Comparison of ENCODE assay signal across 27 cellular contexts in genomic region chr9:76895186-76895585, GRCh38. TPM values are rescaled to one million over a fixed set of nuclear protein-coding genes. Genes with fewer than 3 reads are reported as not detected.
DNase-seq lines count a peak whose midpoint lies in the region; ATAC-seq, FAIRE-seq and TF ChIP-seq lines count a peak whose summit lies in the region.
"Had no signal": no experiment of that assay in that cellular context is flagged by ENCODE, and none has a peak within 500 bp of the region (broad histone marks: within the 10 kb centered on the region; RNA-seq: fewer than 3 reads in every experiment).

No MANE protein-coding gene starts in this region.

- POLR2A ChIA-PET in activated CD8-positive, alpha-beta T cell treated with anti-CD3 and anti-CD28 coated beads, Interleukin-2, amount 10 ng/mL, durations not matched to agents 7 days and 5 days (lab: Charles Lee) = no interaction called here

- no peak for TF ChIP-seq CTCF in suprapubic skin (IDR thresholded peaks at IDR 0.05)

- no peaks in the 10 kb centered on the region for H3K4me1 Mint-ChIP-seq in activated CD8-positive, alpha-beta T cell treated with anti-CD3 and anti-CD28 coated beads, Interleukin-2, amount 10 ng/mL, durations not matched to agents 7 days and 5 days (ENCODE audit: low read depth)
- H3K4me1 Mint-ChIP-seq: activated naive CD8-positive, alpha-beta T cell treated with anti-CD3 and anti-CD28 coated beads for 36 hours; activated T-helper 17 cell treated with anti-CD3 and anti-CD28 coated beads, Interleukin-2, amount 50 U/mL, for 72 hours; stimulated activated effector memory CD8-positive, alpha-beta T cell treated with anti-CD3 and anti-CD28 coated beads, Interleukin-12 subunit alpha, Interleukin-12 subunit beta, amount 100 ng/mL, for 72 hours had no signal

- H3K9me3 Mint-ChIP-seq in activated CD8-positive, alpha-beta T cell treated with anti-CD3 and anti-CD28 coated beads, Interleukin-2, amount 10 ng/mL, durations not matched to agents 7 days and 5 days (ENCODE audit: insufficient read depth) = no peaks in the 10 kb centered on the region
- H3K9me3 Mint-ChIP-seq: activated naive CD8-positive, alpha-beta T cell treated with anti-CD3 and anti-CD28 coated beads for 36 hours; activated T-helper 17 cell treated with anti-CD3 and anti-CD28 coated beads, Interleukin-2, amount 50 U/mL, for 72 hours; brain; effector memory CD8-positive, alpha-beta T cell; stimulated activated effector memory CD8-positive, alpha-beta T cell treated with anti-CD3 and anti-CD28 coated beads, Interleukin-12 subunit alpha, Interleukin-12 subunit beta, amount 100 ng/mL, for 72 hours; T-helper 2 cell treated with Interferon-gamma antibody and Interleukin-4, amounts not matched to agents 5 μg/mL and 100 μg/mL, for 36 hours had no signal

- DNase-seq in HCEC 1CT (peak; percentile 44), suprapubic skin (ENCODE audit: low spot score in 2 of 2) (no peak), frontal cortex (ENCODE audit: low spot score in 2 of 2) (no peak), globus pallidus (ENCODE audit: low spot score) (no peak), NCI-H510A treated with DMSO at 0.1 percent for 48 hours (lab: John Stamatoyannopoulos, UW) (no peak)
- DNase-seq in activated CD8-positive, alpha-beta T cell treated with anti-CD3 and anti-CD28 coated beads, Interleukin-2, amount 10 ng/mL, durations not matched to agents 7 days and 5 days = no peak
- DNase-seq: activated CD8-positive, alpha-beta memory T cell treated with anti-CD3 and anti-CD28 coated beads, Interleukin-2, amount 50 U/mL, for 4 hours; activated naive CD8-positive, alpha-beta T cell treated with anti-CD3 and anti-CD28 coated beads for 36 hours; effector memory CD8-positive, alpha-beta T cell; head of caudate nucleus; midbrain; MM.1S; NCI-H1436; NCI-H2171; NCI-H524 treated with DMSO at 0.1 percent for 48 hours; trophoblast cell; WERI-Rb-1 had no signal

- H3K9me3 ChIP-seq in suprapubic skin = no peaks in the 10 kb centered on the region
- H3K9me3 ChIP-seq: BLaER1 had no signal

- H3K27ac Mint-ChIP-seq in activated CD8-positive, alpha-beta T cell treated with anti-CD3 and anti-CD28 coated beads, Interleukin-2, amount 10 ng/mL, durations not matched to agents 7 days and 5 days = no peak overlapping the region
- H3K27ac Mint-ChIP-seq: activated naive CD8-positive, alpha-beta T cell treated with anti-CD3 and anti-CD28 coated beads for 36 hours; activated T-helper 17 cell treated with anti-CD3 and anti-CD28 coated beads, Interleukin-2, amount 50 U/mL, for 72 hours; effector memory CD8-positive, alpha-beta T cell; stimulated activated effector memory CD8-positive, alpha-beta T cell treated with anti-CD3 and anti-CD28 coated beads, Interleukin-12 subunit alpha, Interleukin-12 subunit beta, amount 100 ng/mL, for 72 hours; T-helper 2 cell treated with Interferon-gamma antibody and Interleukin-4, amounts not matched to agents 5 μg/mL and 100 μg/mL, for 36 hours had no signal

- TF ChIP-seq EP300 in suprapubic skin (IDR thresholded peaks at IDR 0.05) = peak; percentile 83

- no peak for FAIRE-seq in frontal cortex (lab: Jason Lieb, UNC)
- FAIRE-seq: GM12892 had no signal

- H3K36me3 ChIP-seq in suprapubic skin = no peaks in the 10 kb centered on the region
- H3K36me3 ChIP-seq: BLaER1, WERI-Rb-1 had no signal

- H3K27me3 ChIP-seq in layer of hippocampus (ENCODE audit: control insufficient read depth, insufficient read depth, low read length) (no peaks in the 10 kb centered on the region), suprapubic skin (peaks cover 7% of the 10 kb centered on the region)
- H3K27me3 ChIP-seq: BLaER1 had no signal

- H3K4me3 Mint-ChIP-seq in activated CD8-positive, alpha-beta T cell treated with anti-CD3 and anti-CD28 coated beads, Interleukin-2, amount 10 ng/mL, durations not matched to agents 7 days and 5 days = no peak overlapping the region
- H3K4me3 Mint-ChIP-seq: activated naive CD8-positive, alpha-beta T cell treated with anti-CD3 and anti-CD28 coated beads for 36 hours; activated T-helper 17 cell treated with anti-CD3 and anti-CD28 coated beads, Interleukin-2, amount 50 U/mL, for 72 hours; brain; effector memory CD8-positive, alpha-beta T cell; stimulated activated effector memory CD8-positive, alpha-beta T cell treated with anti-CD3 and anti-CD28 coated beads, Interleukin-12 subunit alpha, Interleukin-12 subunit beta, amount 100 ng/mL, for 72 hours; T-helper 2 cell treated with Interferon-gamma antibody and Interleukin-4, amounts not matched to agents 5 μg/mL and 100 μg/mL, for 36 hours had no signal

- H3K27ac ChIP-seq in angular gyrus (ENCODE audit: low read depth, low read length) (peak overlapping the region; percentile 98), layer of hippocampus (ENCODE audit: low read depth, low read length) (peak overlapping the region; percentile 95), suprapubic skin (no peak overlapping the region)
- H3K27ac ChIP-seq: BLaER1, WERI-Rb-1 had no signal

- ATAC-seq in activated CD8-positive, alpha-beta T cell treated with anti-CD3 and anti-CD28 coated beads, Interleukin-2, amount 10 ng/mL, durations not matched to agents 7 days and 5 days = no peak
- ATAC-seq: activated T-helper 17 cell treated with anti-CD3 and anti-CD28 coated beads, Interleukin-2, amount 50 U/mL, for 72 hours; effector memory CD8-positive, alpha-beta T cell; left lobe of liver; stimulated activated effector memory CD8-positive, alpha-beta T cell treated with anti-CD3 and anti-CD28 coated beads, Interleukin-12 subunit alpha, Interleukin-12 subunit beta, amount 100 ng/mL, for 72 hours had no signal

- no peaks in the 10 kb centered on the region for H3K4me1 ChIP-seq in suprapubic skin
- H3K4me1 ChIP-seq: BLaER1 had no signal

- H3K36me3 Mint-ChIP-seq in activated CD8-positive, alpha-beta T cell treated with anti-CD3 and anti-CD28 coated beads, Interleukin-2, amount 10 ng/mL, durations not matched to agents 7 days and 5 days (ENCODE audit: low read depth) = no peaks in the 10 kb centered on the region
- H3K36me3 Mint-ChIP-seq: activated naive CD8-positive, alpha-beta T cell treated with anti-CD3 and anti-CD28 coated beads for 36 hours; brain; stimulated activated effector memory CD8-positive, alpha-beta T cell treated with anti-CD3 and anti-CD28 coated beads, Interleukin-12 subunit alpha, Interleukin-12 subunit beta, amount 100 ng/mL, for 72 hours had no signal

- CTCF ChIA-PET in activated CD8-positive, alpha-beta T cell treated with anti-CD3 and anti-CD28 coated beads, Interleukin-2, amount 10 ng/mL, durations not matched to agents 7 days and 5 days (lab: Charles Lee) = no interaction called here

- WGBS in suprapubic skin = 78% methylated on average over 6 of the region's 6 CpGs

- no peak overlapping the region for H3K4me3 ChIP-seq in suprapubic skin
- H3K4me3 ChIP-seq: BLaER1 had no signal

- peaks cover 4% of the 10 kb centered on the region for H3K27me3 Mint-ChIP-seq in activated CD8-positive, alpha-beta T cell treated with anti-CD3 and anti-CD28 coated beads, Interleukin-2, amount 10 ng/mL, durations not matched to agents 7 days and 5 days (ENCODE audit: low read depth)

- no peak for TF ChIP-seq POLR2A in suprapubic skin (IDR thresholded peaks at IDR 0.05)

RNA-seq across cellular contexts. Expression of gene PRUNE2, which starts 10.7 kb away (rescaled TPM):
- total RNA-seq in suprapubic skin (10 to 100 TPM in 1 of 4 donors, 1 to 10 TPM in 3; 3.6 to 16.2 (median 6.4) TPM), frontal cortex (10.2 TPM)
- total RNA-seq in activated CD8-positive, alpha-beta T cell treated with anti-CD3 and anti-CD28 coated beads, Interleukin-2, amount 10 ng/mL, durations not matched to agents 7 days and 5 days = under 1 TPM; 0.16 to 0.52 TPM
- total RNA-seq: A673 had no signal
